In genomic region chr19:58279042-58279924, GRCh38 we compare ENCODE assay signal across 8 cellular contexts. TPM values are rescaled to one million over a fixed set of nuclear protein-coding genes. Genes with fewer than 3 reads are reported as not detected.
DNase-seq lines count a peak whose midpoint lies in the region; ATAC-seq and TF ChIP-seq lines count a peak whose summit lies in the region.

No MANE protein-coding gene starts in this region.

- ATAC-seq in GM19438 (IDR thresholded peaks at IDR 0.05; ENCODE audit: low read depth, unreplicated experiment) (peak; percentile 25), left ventricle myocardium superior (peak; percentile 78), upper lobe of left lung (ENCODE audit: low FRiP score in 2 of 2) (peak; percentile 80 to 82)

- H3K4me3 ChIP-seq in upper lobe of left lung, result peak overlapping the region; percentile 49 to 96 (median 80)

- DNase-seq in AG20443 (ENCODE audit: low spot score) (peak; percentile 88), HT1080 (ENCODE audit: low read depth) (peak; percentile 48), SK-N-DZ (ENCODE audit: low spot score) (peak; percentile 74), amniotic stem cell (lab: John Stamatoyannopoulos, UW) (peak; percentile 43), left ventricle myocardium superior (peak; percentile 89), posterior cingulate gyrus (peak; percentile 44 to 93 (median 65)), upper lobe of left lung (peak; percentile 54 to 91)

- H3K4me1 ChIP-seq in upper lobe of left lung, result peaks cover 0 to 25% (median 14%) of the 10 kb centered on the region in 4 donors

- peaks cover 6 to 38% (median 17%) of the 10 kb centered on the region in 4 donors for H3K9me3 ChIP-seq in upper lobe of left lung

- TF ChIP-seq POLR2A in upper lobe of left lung (IDR thresholded peaks at IDR 0.05), result peak in 1 of 4 donors; percentile 71

- 7 to 12% methylated on average over 15 to 30 of the region's 60 CpGs for WGBS in upper lobe of left lung, 2 donors

- intact Hi-C loops in left ventricle myocardium superior (cut with micrococcal nuclease) (no loop called here), posterior cingulate gyrus (cut with DNase I) (loop anchor here (2.0 to 5.0 kb wide), 3 partner anchors 26 to 97 kb away; partner anchors contain the start of genes ERVK3-1, ZNF274 and ZSCAN22)

- no peaks in the 10 kb centered on the region for H3K27me3 ChIP-seq in upper lobe of left lung

- H3K27ac ChIP-seq in upper lobe of left lung, result peak overlapping the region; percentile 77 to 94 (median 88)

- no peak for TF ChIP-seq EP300 in upper lobe of left lung (IDR thresholded peaks at IDR 0.05)

- peak in 1 of 6 experiments; percentile 1 for TF ChIP-seq CTCF in upper lobe of left lung (IDR thresholded peaks at IDR 0.05)

- peaks cover 0 to 6% (median 2%) of the 10 kb centered on the region in 4 donors for H3K36me3 ChIP-seq in upper lobe of left lung

RNA-seq across cellular contexts. Expression of gene ZNF8, which starts 0.5 kb away (rescaled TPM):
- total RNA-seq in HT1080 (2014; rRNA removed; shearing (Covaris generic)), result 3.1 TPM in 2 replicates
- 1.7 and 2.2 TPM in 2 replicates for polyA plus RNA-seq in HT1080 (2015; cell fraction: cytosol; rRNA removed)
- 5.7 and 6.5 TPM in 2 replicates for polyA plus RNA-seq in HT1080 (2015; cell fraction: nucleus; rRNA removed)
- polyA plus RNA-seq in SK-N-DZ (2014; cell fraction: cytosol; rRNA removed), result 7.4 and 7.8 TPM in 2 replicates
- polyA plus RNA-seq in SK-N-DZ (2014; cell fraction: nucleus; rRNA removed), result 10.1 and 16.7 TPM in 2 replicates
- 4.8 TPM for total RNA-seq in left ventricle myocardium superior
- 10 to 100 TPM in 1 of 6 donors, 1 to 10 TPM in 5; 4.5 to 13.6 (median 7.1) TPM for total RNA-seq in upper lobe of left lung

RNA-seq across cellular contexts. Expression of gene ERVK3-1, which starts 25.9 kb away (rescaled TPM):
- 78.6 and 105 TPM in 2 replicates for total RNA-seq in HT1080 (2014; rRNA removed; shearing (Covaris generic))
- 39.6 and 39.7 TPM in 2 replicates for polyA plus RNA-seq in HT1080 (2015; cell fraction: cytosol; rRNA removed)
- polyA plus RNA-seq in HT1080 (2015; cell fraction: nucleus; rRNA removed), result 72.8 and 75.1 TPM in 2 replicates
- polyA plus RNA-seq in SK-N-DZ (2014; cell fraction: cytosol; rRNA removed), result 62.0 and 69.1 TPM in 2 replicates
- 111 and 132 TPM in 2 replicates for polyA plus RNA-seq in SK-N-DZ (2014; cell fraction: nucleus; rRNA removed)
- total RNA-seq in left ventricle myocardium superior, result 18.4 TPM
- total RNA-seq in upper lobe of left lung, result 10 to 100 TPM; 24.3 to 50.5 (median 37.0) TPM

RNA-seq across cellular contexts. Expression of gene ZSCAN22, which starts 47.5 kb away (rescaled TPM):
- 3.7 and 5.2 TPM in 2 replicates for total RNA-seq in HT1080 (2014; rRNA removed; shearing (Covaris generic))
- polyA plus RNA-seq in HT1080 (2015; cell fraction: cytosol; rRNA removed), result 3.4 and 3.8 TPM in 2 replicates
- polyA plus RNA-seq in HT1080 (2015; cell fraction: nucleus; rRNA removed), result 5.8 and 6.1 TPM in 2 replicates
- polyA plus RNA-seq in SK-N-DZ (2014; cell fraction: cytosol; rRNA removed), result 2.0 and 2.4 TPM in 2 replicates
- 0.96 and 1.1 TPM in 2 replicates for polyA plus RNA-seq in SK-N-DZ (2014; cell fraction: nucleus; rRNA removed)
- 1.5 TPM for total RNA-seq in left ventricle myocardium superior
- 1 to 10 TPM; 1.8 to 6.3 (median 3.7) TPM for total RNA-seq in upper lobe of left lung

RNA-seq across cellular contexts. Expression of gene ZNF544, which starts 50.6 kb away (rescaled TPM):
- 36.6 and 62.3 TPM in 2 replicates for total RNA-seq in HT1080 (2014; rRNA removed; shearing (Covaris generic))
- 22.5 and 24.4 TPM in 2 replicates for polyA plus RNA-seq in HT1080 (2015; cell fraction: cytosol; rRNA removed)
- 21.6 and 28.4 TPM in 2 replicates for polyA plus RNA-seq in HT1080 (2015; cell fraction: nucleus; rRNA removed)
- 34.2 and 35.6 TPM in 2 replicates for polyA plus RNA-seq in SK-N-DZ (2014; cell fraction: cytosol; rRNA removed)
- polyA plus RNA-seq in SK-N-DZ (2014; cell fraction: nucleus; rRNA removed), result 45.4 and 53.2 TPM in 2 replicates
- total RNA-seq in left ventricle myocardium superior, result 24.6 TPM
- total RNA-seq in upper lobe of left lung, result 10 to 100 TPM; 12.8 to 36.7 (median 20.8) TPM

Comparison
In these comparisons a context has a peak if more than half of its experiments do, and no peak if none do; other contexts are left out.
1. Peak in every context shown above with its lines: DNase-seq, ATAC-seq, H3K4me3 ChIP-seq and H3K27ac ChIP-seq.
2. ATAC-seq: peak in every context shown above with its lines; median percentile 81 in upper lobe of left lung; 78 in left ventricle myocardium superior; 25 in GM19438.